13 cellular contexts compared by ENCODE assay signal in the genomic region with DNA sequence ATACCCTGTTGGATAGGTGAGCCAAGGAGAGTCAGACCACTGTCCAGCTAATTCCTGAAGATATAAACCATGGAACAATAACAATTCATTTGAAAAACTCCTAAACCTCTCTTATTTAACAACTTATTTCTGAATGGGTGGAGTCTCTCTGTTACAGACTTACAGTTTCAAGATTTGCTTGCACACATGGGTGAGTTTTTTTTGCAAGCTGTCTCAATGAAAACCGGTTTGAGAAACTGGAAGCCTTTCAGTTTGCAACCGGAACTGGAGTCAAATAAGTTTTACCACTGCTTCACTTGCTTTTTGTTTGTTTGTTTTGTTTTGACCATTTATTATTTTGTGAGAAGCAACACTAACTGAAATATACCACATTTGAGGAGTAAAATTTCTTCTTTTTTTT.
"Had no signal": no experiment of that assay in that cellular context is flagged by ENCODE, and none has a peak within 500 bp of the region (broad histone marks: within the 10 kb centered on the region; RNA-seq: fewer than 3 reads in every experiment).

No MANE protein-coding gene starts in this region.

- H3K27ac ChIP-seq: RWPE1 had no signal

- ATAC-seq: Panc1 had no signal

- DNase-seq: MG63; NCI-H1092; NCI-H1105 treated with DMSO at 0.1 percent for 48 hours; NCI-H1417 treated with DMSO at 0.1 percent for 48 hours; NCI-H1930; NCI-H2107; NCI-H2227 treated with DMSO at 0.1 percent for 48 hours; NK-92 treated with Interleukin-12 subunit alpha and Interleukin-12 subunit beta, amount 100 ng/mL, for 24 hours; SHP77; SK-N-SH; T-helper 1 cell had no signal
